8 cellular contexts compared by ENCODE assay signal in the genomic region with DNA sequence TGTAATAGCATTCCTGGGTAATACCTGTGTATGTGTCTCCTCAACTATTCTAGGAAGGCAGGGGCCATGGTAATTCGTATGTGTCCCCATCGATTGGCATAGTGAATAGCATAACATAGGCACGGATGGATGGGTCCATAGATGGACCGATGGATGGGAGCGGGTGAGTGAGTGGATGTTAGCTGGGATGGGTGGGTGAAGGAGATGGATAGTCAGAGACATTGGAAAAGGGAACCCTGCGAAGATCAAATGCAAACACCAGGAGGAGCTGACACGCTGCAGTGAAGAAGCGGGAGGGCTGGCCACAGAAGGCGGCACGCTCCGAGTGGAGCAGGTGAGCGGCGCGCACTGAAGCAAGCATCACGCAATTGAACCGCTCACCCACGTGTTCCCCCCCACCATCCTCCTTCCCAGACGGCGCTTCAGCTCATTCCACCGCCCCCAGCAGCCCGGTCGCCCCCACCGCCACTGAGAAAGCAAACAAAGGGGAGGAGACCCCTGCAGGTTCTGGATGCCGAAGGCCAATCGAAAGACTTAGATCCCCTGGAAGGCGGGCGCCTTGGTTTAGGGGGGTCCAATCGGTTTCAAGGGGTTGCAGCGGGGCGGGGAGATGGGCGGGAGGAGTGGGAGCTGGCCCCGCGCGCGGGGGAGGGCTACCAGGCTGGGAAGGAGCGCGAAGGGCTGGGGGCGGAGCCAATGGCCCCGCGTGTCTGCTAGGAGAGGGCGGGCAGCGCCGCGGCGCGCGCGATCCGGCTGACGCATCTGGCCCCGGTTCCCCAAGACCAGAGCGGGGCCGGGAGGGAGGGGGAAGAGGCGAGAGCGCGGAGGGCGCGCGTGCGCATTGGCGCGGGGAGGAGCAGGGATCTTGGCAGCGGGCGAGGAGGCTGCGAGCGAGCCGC. TPM values are rescaled to one million over a fixed set of nuclear protein-coding genes. Genes with fewer than 3 reads are reported as not detected.
DNase-seq lines count a peak whose midpoint lies in the region; ATAC-seq and TF ChIP-seq lines count a peak whose summit lies in the region.

A gene (plus strand): TSS at position 839 of the 899 bp plus-strand sequence. CDS start 90 bp downstream, outside the sequence.

- peaks cover 3% of the 10 kb centered on the region for H3K4me1 ChIP-seq in ovary (ENCODE audit: insufficient read depth)
- H3K4me1 ChIP-seq in thyroid gland: peaks cover 7 to 8% of the 10 kb centered on the region in 2 donors

- H3K4me1 Mint-ChIP-seq in activated naive CD8-positive, alpha-beta T cell treated with anti-CD3 and anti-CD28 coated beads for 36 hours: peaks cover 48% of the 10 kb centered on the region

- no peaks in the 10 kb centered on the region for H3K36me3 ChIP-seq in ovary
- H3K36me3 ChIP-seq in thyroid gland: no peaks in the 10 kb centered on the region

- peak within 1 kb of the TSS; percentile 99 for H3K27ac Mint-ChIP-seq in activated naive CD8-positive, alpha-beta T cell treated with anti-CD3 and anti-CD28 coated beads for 36 hours

- DNase-seq in GM12864 (ENCODE audit: low read depth): peak; percentile 93
- DNase-seq in NCI-H1105 (lab: John Stamatoyannopoulos, UW): peak; percentile 99
- peak; percentile 78 for DNase-seq in SKM-1 treated with dmso at 0.1 percent for 144 hours (lab: John Stamatoyannopoulos, UW; ENCODE audit: unreplicated experiment)
- peak; percentile 99 for DNase-seq in activated naive CD8-positive, alpha-beta T cell treated with anti-CD3 and anti-CD28 coated beads for 36 hours
- DNase-seq in head of caudate nucleus: peak; percentile 96 to 99 (median 99)
- peak; percentile 99 for DNase-seq in ovary
- DNase-seq in thyroid gland: peak; percentile 98 to 99

- ATAC-seq in HG02623 (IDR thresholded peaks at IDR 0.05; ENCODE audit: unreplicated experiment): peak; percentile 80

- 0% methylated on average over 55 to 67 of the region's 67 CpGs for WGBS in ovary, 3 donors
- WGBS in thyroid gland, 2 donors: 1 to 2% methylated on average over 22 to 39 of the region's 67 CpGs

- H3K4me3 Mint-ChIP-seq in activated naive CD8-positive, alpha-beta T cell treated with anti-CD3 and anti-CD28 coated beads for 36 hours: peak within 1 kb of the TSS; percentile 98

- H3K4me3 ChIP-seq in GM12864 (ENCODE audit: low read depth, low read length) (peak within 1 kb of the TSS; percentile 77), ovary (peak within 1 kb of the TSS; percentile 88), thyroid gland (replicated peaks in 1 of 3) (peak within 1 kb of the TSS in 2 of 3 donors; percentile 48 to 59)

- TF ChIP-seq POLR2A in ovary (IDR thresholded peaks at IDR 0.05): no peak
- peak in 1 of 2 donors; percentile 42 for TF ChIP-seq POLR2A in thyroid gland (IDR thresholded peaks at IDR 0.05)

- H3K9me3 ChIP-seq in ovary: no peaks in the 10 kb centered on the region
- H3K9me3 ChIP-seq in thyroid gland: no peaks in the 10 kb centered on the region

- no peaks in the 10 kb centered on the region for H3K27me3 Mint-ChIP-seq in activated naive CD8-positive, alpha-beta T cell treated with anti-CD3 and anti-CD28 coated beads for 36 hours

- intact Hi-C loops in head of caudate nucleus (cut with DNase I) (loop anchor here (1.0 to 2.0 kb wide), 2 partner anchors 21 to 81 kb away; a partner anchor contains a TSS), ovary (cut with DNase I) (loop anchor here in 1 of 4 donors (2.0 kb wide), 1 partner anchor 179 kb away; no protein-coding TSS in a partner anchor), thyroid gland (cut with DNase I) (loop anchor here (2.0 to 5.0 kb wide), 2 partner anchors 21 to 177 kb away; a partner anchor contains a TSS)

- no peak for TF ChIP-seq EP300 in ovary (IDR thresholded peaks at IDR 0.05)

- H3K27me3 ChIP-seq in ovary (no peaks in the 10 kb centered on the region), thyroid gland (no peaks in the 10 kb centered on the region)

- TF ChIP-seq CTCF in GM12864 (IDR thresholded peaks at IDR 0.05; ENCODE audit: low read depth, low read length, missing control alignments) (peak; percentile 68), ovary (IDR thresholded peaks at IDR 0.05) (peak; percentile 60 to 76 (median 74)), thyroid gland (IDR thresholded peaks at IDR 0.05) (peak; percentile 27 to 72 (median 63))

- H3K27ac ChIP-seq in ovary: peak within 1 kb of the TSS; percentile 63 to 84
- H3K27ac ChIP-seq in thyroid gland: peak within 1 kb of the TSS; percentile 42 to 81 (median 68)

- no peaks in the 10 kb centered on the region for H3K9me3 Mint-ChIP-seq in activated naive CD8-positive, alpha-beta T cell treated with anti-CD3 and anti-CD28 coated beads for 36 hours

- peaks cover 37% of the 10 kb centered on the region for H3K36me3 Mint-ChIP-seq in activated naive CD8-positive, alpha-beta T cell treated with anti-CD3 and anti-CD28 coated beads for 36 hours

RNA-seq across cellular contexts. Expression of the gene that starts here (rescaled TPM):
- 100 to 1,000 TPM; 161 to 170 TPM for total RNA-seq in activated naive CD8-positive, alpha-beta T cell treated with anti-CD3 and anti-CD28 coated beads for 36 hours
- 10 to 100 TPM; 13.4 to 38.2 (median 30.6) TPM for total RNA-seq in ovary
- 10 to 100 TPM; 16.4 to 40.6 TPM for polyA plus RNA-seq in ovary
- 10 to 100 TPM in 3 of 4 donors, 1 to 10 TPM in 1; 8.4 to 20.6 (median 14.4) TPM for total RNA-seq in thyroid gland

Comparison
In these comparisons a context has a peak if more than half of its experiments do, and no peak if none do; other contexts are left out.
1. Peak in every context shown above with its lines: DNase-seq, ATAC-seq, H3K4me3 ChIP-seq and H3K27ac ChIP-seq.
2. RNA of the gene that starts here (total RNA-seq): 161 to 170 TPM in activated naive CD8-positive, alpha-beta T cell treated with anti-CD3 and anti-CD28 coated beads for 36 hours; 13.4 to 38.2 TPM in ovary and 8.4 to 20.6 TPM in thyroid gland; every median in the first group is over 4 times any median in the second.